8 cellular contexts compared by ENCODE assay signal in the genomic region with DNA sequence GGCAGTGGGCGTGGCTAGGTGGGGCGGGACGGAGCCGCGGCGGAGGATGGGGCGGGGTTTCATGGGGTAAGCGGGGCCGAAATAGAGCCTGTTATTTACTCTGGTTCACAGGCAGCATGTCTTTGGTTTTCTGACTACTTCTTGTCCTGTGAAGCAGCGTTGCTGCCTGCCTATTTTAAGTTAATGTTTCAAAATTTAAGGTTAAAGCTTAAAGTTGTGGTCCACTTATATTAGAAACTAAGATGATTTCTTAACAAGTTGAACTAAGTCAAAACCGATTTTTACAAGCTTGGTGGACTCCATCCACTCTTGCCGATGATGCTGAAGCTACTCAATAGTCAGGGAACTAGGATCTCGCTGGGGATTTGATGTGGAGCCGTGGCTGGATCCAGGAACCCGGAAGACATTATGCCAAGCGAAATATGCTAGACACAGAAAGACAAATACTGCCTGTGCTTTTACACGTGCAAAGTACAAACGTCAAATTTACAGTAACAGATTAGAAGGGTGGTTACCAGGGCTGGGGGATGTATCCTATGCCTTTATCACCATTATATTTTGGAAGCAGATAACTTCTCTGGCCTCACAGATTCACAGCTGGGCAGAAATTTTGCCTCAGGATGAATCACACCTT. TPM values are rescaled to one million over a fixed set of nuclear protein-coding genes. Genes with fewer than 3 reads are reported as not detected.
A peak's percentile ranks its signal among the peaks of the same experiment; 100 is the strongest.
DNase-seq lines count a peak whose midpoint lies in the region; ATAC-seq and TF ChIP-seq lines count a peak whose summit lies in the region.

No MANE protein-coding gene starts in this region.

- POLR2A ChIA-PET in MCF 10A (lab: Yijun Ruan, JAX), result interaction anchor here (0.6 to 4.1 kb wide), 19 partner anchors 9 to 112 kb away, joined by 3 to 60 read pairs (median 3); a partner anchor contains a TSS
- POLR2A ChIA-PET in naive thymus-derived CD4-positive, alpha-beta T cell (lab: Charles Lee), result interaction anchor here (0.6 to 3.5 kb wide), 6 partner anchors 31 to 233 kb away, joined by 3 to 22 read pairs (median 6); a partner anchor contains a TSS

- H3K4me1 ChIP-seq in HUES64 (ENCODE audit: insufficient read depth, low read length), result peaks cover 5% of the 10 kb centered on the region
- H3K4me1 ChIP-seq in naive thymus-derived CD4-positive, alpha-beta T cell (ENCODE audit: control insufficient read depth in 2 of 2, insufficient read depth in 2 of 2, low read length in 2 of 2), result peaks cover 15 to 18% of the 10 kb centered on the region in 2 donors

- H3K4me3 Mint-ChIP-seq in MCF 10A (ENCODE audit: unreplicated experiment), result peak overlapping the region; percentile 95
- H3K4me3 Mint-ChIP-seq in naive thymus-derived CD4-positive, alpha-beta T cell, result peak overlapping the region; percentile 92 to 99 (median 96)

- peaks cover 11% of the 10 kb centered on the region for H3K4me1 Mint-ChIP-seq in MCF 10A (ENCODE audit: insufficient read depth, unreplicated experiment)
- peaks cover 20 to 41% (median 33%) of the 10 kb centered on the region in 7 donors for H3K4me1 Mint-ChIP-seq in naive thymus-derived CD4-positive, alpha-beta T cell

- H3K36me3 ChIP-seq in HUES64 (ENCODE audit: insufficient read depth, low read length), result peaks cover 11% of the 10 kb centered on the region
- peaks cover 0 to 7% (median 0%) of the 10 kb centered on the region in 3 experiments for H3K36me3 ChIP-seq in naive thymus-derived CD4-positive, alpha-beta T cell (ENCODE audit: control insufficient read depth in 2 of 3, insufficient read depth in 3 of 3, low read length in 3 of 3)

- DNase-seq in AG08396 (ENCODE audit: low spot score) (peak; percentile 12), MCF 10A (ENCODE audit: unreplicated experiment) (no peak), erythroblast (lab: John Stamatoyannopoulos, UW) (no peak), NCI-H524 (lab: John Stamatoyannopoulos, UW) (no peak), NAMALWA (ENCODE audit: low spot score) (no peak)
- no peak for DNase-seq in naive thymus-derived CD4-positive, alpha-beta T cell

- TF ChIP-seq CTCF in MCF 10A (IDR thresholded peaks at IDR 0.05; ENCODE audit: unreplicated experiment), result no peak

- H3K27ac ChIP-seq in HUES64 (ENCODE audit: low read depth, low read length), result no peak overlapping the region
- H3K27ac ChIP-seq in naive thymus-derived CD4-positive, alpha-beta T cell (ENCODE audit: low read depth, low read length), result peak overlapping the region; percentile 89

- peak overlapping the region; percentile 30 for H3K4me3 ChIP-seq in HUES64 (ENCODE audit: low read length)
- H3K4me3 ChIP-seq in naive thymus-derived CD4-positive, alpha-beta T cell (ENCODE audit: low read length), result peak overlapping the region; percentile 45

- WGBS in HUES64, result 39% methylated on average over 18 of the region's 18 CpGs

- intact Hi-C loops in MCF 10A (cut with micrococcal nuclease), result loop anchor here (1.0 kb wide), 1 partner anchor 49 kb away; no protein-coding TSS in a partner anchor
- intact Hi-C loops in naive thymus-derived CD4-positive, alpha-beta T cell (cut with micrococcal nuclease), result loop anchor here (1.0 to 5.0 kb wide), 9 partner anchors 31 to 1255 kb away; a partner anchor contains a TSS

- ATAC-seq in naive thymus-derived CD4-positive, alpha-beta T cell, result no peak
- no peak for ATAC-seq in GM19023 (IDR thresholded peaks at IDR 0.05; ENCODE audit: unreplicated experiment)

- no peak for TF ChIP-seq POLR2A in erythroblast (IDR thresholded peaks at IDR 0.05; ENCODE audit: low read length)

- peaks cover 10% of the 10 kb centered on the region for H3K9me3 Mint-ChIP-seq in MCF 10A (ENCODE audit: unreplicated experiment)
- H3K9me3 Mint-ChIP-seq in naive thymus-derived CD4-positive, alpha-beta T cell, result peaks cover 0 to 77% (median 10%) of the 10 kb centered on the region in 11 donors

- H3K36me3 Mint-ChIP-seq in MCF 10A (ENCODE audit: insufficient read depth, unreplicated experiment), result peaks cover 6% of the 10 kb centered on the region
- H3K36me3 Mint-ChIP-seq in naive thymus-derived CD4-positive, alpha-beta T cell, result peaks cover 4 to 48% (median 33%) of the 10 kb centered on the region in 5 donors

- H3K9ac ChIP-seq in HUES64 (ENCODE audit: low read depth, low read length), result no peak overlapping the region

- H3K27me3 Mint-ChIP-seq in MCF 10A (ENCODE audit: insufficient read depth, unreplicated experiment), result no peaks in the 10 kb centered on the region
- H3K27me3 Mint-ChIP-seq in naive thymus-derived CD4-positive, alpha-beta T cell, result no peaks in the 10 kb centered on the region

- H3K27me3 ChIP-seq in HUES64 (ENCODE audit: insufficient read depth, low read length), result no peaks in the 10 kb centered on the region
- H3K27me3 ChIP-seq in naive thymus-derived CD4-positive, alpha-beta T cell (ENCODE audit: control insufficient read depth in 2 of 2, insufficient read depth in 2 of 2, low read length in 2 of 2), result no peaks in the 10 kb centered on the region

- BruUV-seq in MCF 10A (replicated peaks; lab: Mats Ljungman, UMichigan), result no TSS peak

- CTCF ChIA-PET in MCF 10A (lab: Yijun Ruan, JAX), result interaction anchor here (0.7 to 1.7 kb wide), 5 partner anchors 9 to 97 kb away, joined by 3 to 7 read pairs (median 3); no protein-coding TSS in a partner anchor
- CTCF ChIA-PET in naive thymus-derived CD4-positive, alpha-beta T cell (lab: Charles Lee), result interaction anchor here (0.9 to 1.9 kb wide), 5 partner anchors 30 to 97 kb away, joined by 3 to 7 read pairs (median 4); a partner anchor contains a TSS

- peaks cover 6% of the 10 kb centered on the region; the same call in 1 of the 2 replicates for H3K9me3 ChIP-seq in HUES64 (ENCODE audit: insufficient read depth, low read depth, low read length)
- peaks cover 0 to 6% (median 0%) of the 10 kb centered on the region in 3 experiments for H3K9me3 ChIP-seq in naive thymus-derived CD4-positive, alpha-beta T cell (ENCODE audit: control insufficient read depth in 2 of 3, low read length in 3 of 3)

- peak overlapping the region; percentile 82 for H3K27ac Mint-ChIP-seq in MCF 10A (ENCODE audit: low read depth, unreplicated experiment)
- peak overlapping the region; percentile 88 to 98 (median 95) for H3K27ac Mint-ChIP-seq in naive thymus-derived CD4-positive, alpha-beta T cell

RNA-seq across cellular contexts. Expression of a gene that starts 0.5 kb away (rescaled TPM):
- 12.8 TPM for polyA plus RNA-seq in HUES64 (2013, experiment 1 of 2)
- 13.2 TPM for polyA plus RNA-seq in HUES64 (2013, experiment 2 of 2)
- total RNA-seq in MCF 10A (2022), result 9.5 and 13.5 TPM in 2 replicates
- 10 to 100 TPM in 2 of 5 experiments, 1 to 10 TPM in 3; 2.8 to 18.5 (median 6.1) TPM for total RNA-seq in naive thymus-derived CD4-positive, alpha-beta T cell
- polyA plus RNA-seq in naive thymus-derived CD4-positive, alpha-beta T cell, result 10 to 100 TPM in 1 of 2 donors, 1 to 10 TPM in 1; 6.5 to 10.8 TPM

RNA-seq across cellular contexts. Expression of a gene that starts 31.2 kb away (rescaled TPM):
- polyA plus RNA-seq in HUES64 (2013, experiment 1 of 2), result 5.7 TPM
- 6.5 TPM for polyA plus RNA-seq in HUES64 (2013, experiment 2 of 2)
- total RNA-seq in MCF 10A (2022), result 4.3 and 7.7 TPM in 2 replicates
- total RNA-seq in naive thymus-derived CD4-positive, alpha-beta T cell, result 10 to 100 TPM; 20.1 to 57.5 (median 27.4) TPM
- 10 to 100 TPM; 10.2 to 21.2 TPM for polyA plus RNA-seq in naive thymus-derived CD4-positive, alpha-beta T cell

RNA-seq across cellular contexts. Expression of a gene that starts 44.6 kb away (rescaled TPM):
- polyA plus RNA-seq in HUES64 (2013, experiment 1 of 2), result 3.9 TPM
- 3.7 TPM for polyA plus RNA-seq in HUES64 (2013, experiment 2 of 2)
- total RNA-seq in MCF 10A (2022), result 40.9 and 49.8 TPM in 2 replicates
- 10 to 100 TPM; 22.6 to 43.5 (median 27.5) TPM for total RNA-seq in naive thymus-derived CD4-positive, alpha-beta T cell
- 1 to 10 TPM; 3.1 to 3.7 TPM for polyA plus RNA-seq in naive thymus-derived CD4-positive, alpha-beta T cell

RNA-seq across cellular contexts. Expression of a gene that starts 49.7 kb away (rescaled TPM):
- polyA plus RNA-seq in HUES64 (2013, experiment 1 of 2), result 217 TPM
- 237 TPM for polyA plus RNA-seq in HUES64 (2013, experiment 2 of 2)
- 194 and 211 TPM in 2 replicates for total RNA-seq in MCF 10A (2022)
- total RNA-seq in naive thymus-derived CD4-positive, alpha-beta T cell, result 100 to 1,000 TPM; 156 to 215 (median 168) TPM
- polyA plus RNA-seq in naive thymus-derived CD4-positive, alpha-beta T cell, result 100 to 1,000 TPM; 148 to 165 TPM
